12 cellular contexts compared by ENCODE assay signal in genomic region chr5:124444147-124444775, GRCh38.
DNase-seq lines count a peak whose midpoint lies in the region; ATAC-seq lines count a peak whose summit lies in the region.
"Had no signal": no experiment of that assay in that cellular context is flagged by ENCODE, and none has a peak within 500 bp of the region (broad histone marks: within the 10 kb centered on the region; RNA-seq: fewer than 3 reads in every experiment).

No MANE protein-coding gene starts in this region.

- H3K9me3 ChIP-seq in BLaER1, result peaks cover under 1% of the 10 kb centered on the region; the same call in 1 of the 2 replicates
- H3K9me3 ChIP-seq: body of pancreas had no signal

- H3K4me3 ChIP-seq in BLaER1, result no peak overlapping the region
- H3K4me3 ChIP-seq: body of pancreas had no signal

- H3K36me3 Mint-ChIP-seq in T-helper 2 cell treated with Interferon-gamma antibody and Interleukin-4, amounts not matched to agents 5 μg/mL and 100 μg/mL, for 36 hours (ENCODE audit: low read depth), result no peaks in the 10 kb centered on the region

- no peak overlapping the region for H3K9ac ChIP-seq in BLaER1

- peak overlapping the region; percentile 65 for H3K4me2 ChIP-seq in BLaER1

- no peak overlapping the region for H3K4me3 Mint-ChIP-seq in T-helper 2 cell treated with Interferon-gamma antibody and Interleukin-4, amounts not matched to agents 5 μg/mL and 100 μg/mL, for 36 hours

- no peak overlapping the region for H3K27ac Mint-ChIP-seq in T-helper 2 cell treated with Interferon-gamma antibody and Interleukin-4, amounts not matched to agents 5 μg/mL and 100 μg/mL, for 36 hours

- DNase-seq in kidney glomerular epithelial cell (lab: John Stamatoyannopoulos, UW) (no peak), kidney tubule cell (ENCODE audit: low spot score) (no peak), anterior cingulate cortex (lab: John Stamatoyannopoulos, UW) (no peak)
- DNase-seq in T-helper 2 cell treated with Interferon-gamma antibody and Interleukin-4, amounts not matched to agents 5 μg/mL and 100 μg/mL, for 36 hours (ENCODE audit: low spot score), result no peak
- DNase-seq: activated CD8-positive, alpha-beta memory T cell treated with anti-CD3 and anti-CD28 coated beads for 24 hours; body of pancreas; foreskin fibroblast; SIG-M5 had no signal

- H4K20me1 ChIP-seq in BLaER1, result no peaks in the 10 kb centered on the region

- peak; percentile 97 for ATAC-seq in GM19043 (IDR thresholded peaks at IDR 0.05; ENCODE audit: low read depth, unreplicated experiment)
- ATAC-seq in HG02759 (IDR thresholded peaks at IDR 0.05; ENCODE audit: unreplicated experiment), result peak; percentile 100
- peak; percentile 100 for ATAC-seq in HG03565 (IDR thresholded peaks at IDR 0.05; ENCODE audit: unreplicated experiment)
- ATAC-seq: body of pancreas had no signal

- H3K27me3 Mint-ChIP-seq in T-helper 2 cell treated with Interferon-gamma antibody and Interleukin-4, amounts not matched to agents 5 μg/mL and 100 μg/mL, for 36 hours (ENCODE audit: low read depth), result no peaks in the 10 kb centered on the region

- H3K4me1 ChIP-seq in BLaER1, result peaks cover 30% of the 10 kb centered on the region
- H3K4me1 ChIP-seq: body of pancreas had no signal

- no peaks in the 10 kb centered on the region for H3K36me3 ChIP-seq in BLaER1

- no peak overlapping the region for H3K27ac ChIP-seq in BLaER1
- H3K27ac ChIP-seq: body of pancreas had no signal

- no peaks in the 10 kb centered on the region for H3K9me3 Mint-ChIP-seq in T-helper 2 cell treated with Interferon-gamma antibody and Interleukin-4, amounts not matched to agents 5 μg/mL and 100 μg/mL, for 36 hours

- peaks cover 6% of the 10 kb centered on the region; the same call in 1 of the 2 replicates for H3K27me3 ChIP-seq in BLaER1
- H3K27me3 ChIP-seq: body of pancreas had no signal

- H3K4me1 Mint-ChIP-seq in T-helper 2 cell treated with Interferon-gamma antibody and Interleukin-4, amounts not matched to agents 5 μg/mL and 100 μg/mL, for 36 hours (ENCODE audit: low read depth), result no peaks in the 10 kb centered on the region
